In genomic region chr7:5425507-5426225, GRCh38 we compare ENCODE assay signal across 1 cellular context.
TF ChIP-seq lines count a peak whose summit lies in the region.

No MANE protein-coding gene starts in this region.

TF ChIP-seq in HepG2, 621 proteins besides CTCF, POLR2A, EP300 and RAD21 (continued from another document and continues in another):
- TF ChIP-seq ZNF646 (CRISPR knock-in tag; IDR thresholded peaks at IDR 0.05) (peak; percentile 55; the same call in 1 of the 2 replicates), ZNF101 (CRISPR knock-in tag; IDR thresholded peaks at IDR 0.05; ENCODE audit: borderline replicate concordance, low read depth) (no peak), ZXDC (CRISPR knock-in tag; IDR thresholded peaks at IDR 0.05) (no peak; the same call in 1 of the 2 replicates), ZKSCAN8 (CRISPR knock-in tag; IDR thresholded peaks at IDR 0.05; ENCODE audit: borderline replicate concordance) (peak; percentile 48; the same call in 1 of the 2 replicates), ZNF850 (CRISPR knock-in tag; conservative IDR thresholded peaks at IDR 0.05) (no peak), ZMYM3 (CRISPR knock-in tag; IDR thresholded peaks at IDR 0.05) (no peak), RNF219 (CRISPR knock-in tag; IDR thresholded peaks at IDR 0.05) (no peak), USF2 (IDR thresholded peaks at IDR 0.05; ENCODE audit: low read depth, low read length) (no peak), USF2 (CRISPR knock-in tag; IDR thresholded peaks at IDR 0.05; ENCODE audit: borderline replicate concordance) (peak; percentile 28; the same call in 1 of the 2 replicates), MAZ (IDR thresholded peaks at IDR 0.05; ENCODE audit: borderline replicate concordance, low read depth, low read length) (no peak), MAZ (CRISPR knock-in tag; IDR thresholded peaks at IDR 0.05; ENCODE audit: low read depth) (peak; percentile 87; the same call in 1 of the 2 replicates), FOXA3 (CRISPR knock-in tag; IDR thresholded peaks at IDR 0.05) (peak; percentile 33; the same call in 1 of the 2 replicates), ZBTB42 (CRISPR knock-in tag; IDR thresholded peaks at IDR 0.05) (no peak), THYN1 (CRISPR knock-in tag; IDR thresholded peaks at IDR 0.05; ENCODE audit: borderline replicate concordance, low read depth) (no peak), ZNF891 (CRISPR knock-in tag; IDR thresholded peaks at IDR 0.05) (peak; percentile 31; the same call in 1 of the 2 replicates), RELA (CRISPR knock-in tag; IDR thresholded peaks at IDR 0.05) (no peak), ZNF556 (CRISPR knock-in tag; IDR thresholded peaks at IDR 0.05; ENCODE audit: borderline replicate concordance) (no peak), PHF20 (CRISPR knock-in tag; IDR thresholded peaks at IDR 0.05) (no peak; the same call in 1 of the 2 replicates), ZNF639 (CRISPR knock-in tag; conservative IDR thresholded peaks at IDR 0.05) (no peak; the same call in 1 of the 2 replicates), ZNF329 (CRISPR knock-in tag; IDR thresholded peaks at IDR 0.05; ENCODE audit: low read depth) (no peak), CSRNP2 (CRISPR knock-in tag; conservative IDR thresholded peaks at IDR 0.05; ENCODE audit: low read depth) (no peak), ZZZ3 (CRISPR knock-in tag; IDR thresholded peaks at IDR 0.05; ENCODE audit: borderline replicate concordance) (no peak), ZNF460 (CRISPR knock-in tag; IDR thresholded peaks at IDR 0.05; ENCODE audit: borderline replicate concordance) (no peak), CREBL2 (CRISPR knock-in tag; IDR thresholded peaks at IDR 0.05; ENCODE audit: borderline replicate concordance) (no peak), SIN3A (IDR thresholded peaks at IDR 0.05; ENCODE audit: borderline replicate concordance, low read depth, low read length) (peak; percentile 68; the same call in 1 of the 2 replicates), ZNF766 (CRISPR knock-in tag; IDR thresholded peaks at IDR 0.05; ENCODE audit: borderline replicate concordance) (no peak), ZNF792 (CRISPR knock-in tag; IDR thresholded peaks at IDR 0.05) (no peak), ZNF724P (CRISPR knock-in tag; IDR thresholded peaks at IDR 0.05; ENCODE audit: borderline replicate concordance) (no peak), ZNF674 (CRISPR knock-in tag; IDR thresholded peaks at IDR 0.05; ENCODE audit: low read depth) (no peak), KLF11 (CRISPR knock-in tag; IDR thresholded peaks at IDR 0.05) (no peak), NFE2L2 (IDR thresholded peaks at IDR 0.05; ENCODE audit: low read length) (no peak), ZNF749 (CRISPR knock-in tag; IDR thresholded peaks at IDR 0.05; ENCODE audit: borderline replicate concordance) (no peak), ZNF276 (CRISPR knock-in tag; IDR thresholded peaks at IDR 0.05; ENCODE audit: low read depth) (no peak; the same call in 1 of the 2 replicates), ZNF552 (CRISPR knock-in tag; IDR thresholded peaks at IDR 0.05; ENCODE audit: borderline replicate concordance) (no peak), ZBED4 (CRISPR knock-in tag; IDR thresholded peaks at IDR 0.05; ENCODE audit: borderline replicate concordance) (no peak)
